In genomic region chr11:60493454-60493853, GRCh38 we compare ENCODE assay signal across 34 cellular contexts. TPM values are rescaled to one million over a fixed set of nuclear protein-coding genes. Genes with fewer than 3 reads are reported as not detected.
"Had no signal": no experiment of that assay in that cellular context is flagged by ENCODE, and none has a peak within 500 bp of the region (broad histone marks: within the 10 kb centered on the region; RNA-seq: fewer than 3 reads in every experiment).

No MANE protein-coding gene starts in this region.

- H3K4me3 ChIP-seq: ascending aorta, cardiac muscle cell had no signal

- H3K4me1 ChIP-seq: ascending aorta had no signal

- FAIRE-seq: bronchial epithelial cell, TTC549 had no signal

- H3K27ac ChIP-seq: ascending aorta, cardiac muscle cell, VCaP had no signal

- DNase-seq: activated B cell treated with CpG ODN at 0.5 μM for 24 hours; activated CD4-positive, alpha-beta memory T cell treated with anti-CD3 and anti-CD28 coated beads, Interleukin-2, amount 10 ng/mL, durations not matched to agents 7 days and 5 days; activated CD4-positive, alpha-beta T cell treated with anti-CD3 and anti-CD28 coated beads for 4 hours; activated CD4-positive, alpha-beta T cell treated with anti-CD3 and anti-CD28 coated beads, Interleukin-2, amount 10 ng/mL, durations not matched to agents 24 days and 14 days; activated CD4-positive, alpha-beta T cell treated with anti-CD3 and anti-CD28 coated beads, Interleukin-2, amount 50 U/mL, for 1 hour; activated CD4-positive, alpha-beta T cell treated with anti-CD3 and anti-CD28 coated beads, Interleukin-2, amount 50 U/mL, for 4 hours; activated CD4-positive, CD25-positive, alpha-beta regulatory T cell treated with anti-CD3 and anti-CD28 coated beads, Interleukin-2, amount 50 U/mL, for 72 hours; activated CD8-positive, alpha-beta memory T cell treated with anti-CD3 and anti-CD28 coated beads for 24 hours; activated CD8-positive, alpha-beta memory T cell treated with anti-CD3 and anti-CD28 coated beads, Interleukin-2, amount 10 ng/mL, durations not matched to agents 7 days and 5 days; activated CD8-positive, alpha-beta memory T cell treated with anti-CD3 and anti-CD28 coated beads, Interleukin-2, amount 50 U/mL, for 48 hours; activated CD8-positive, alpha-beta T cell treated with anti-CD3 and anti-CD28 coated beads, Interleukin-2, amount 10 ng/mL, durations not matched to agents 7 days and 5 days; activated effector memory CD4-positive, alpha-beta T cell treated with Interleukin-2 at 50 U/mL for 16 hours; activated gamma-delta T cell; activated naive CD4-positive, alpha-beta T cell treated with anti-CD3 and anti-CD28 coated beads, Interleukin-2, amount 10 ng/mL, durations not matched to agents 7 days and 5 days; activated naive CD4-positive, alpha-beta T cell treated with Interleukin-2 at 50 U/mL for 16 hours; activated naive CD8-positive, alpha-beta T cell treated with anti-CD3 and anti-CD28 coated beads, Interleukin-2, amount 10 ng/mL, durations not matched to agents 7 days and 5 days; activated naive CD8-positive, alpha-beta T cell treated with anti-CD3 and anti-CD28 coated beads, Interleukin-2, amount 50 U/mL, for 24 hours; activated T-cell treated with anti-CD3 and anti-CD28 coated beads, Interleukin-2, amount 50 U/mL, for 24 hours; activated T-cell treated with anti-CD3 and anti-CD28 coated beads, Interleukin-2, amount 50 U/mL, for 48 hours; amygdala; anterior cingulate cortex; caudate nucleus; cerebellar nuclear complex; T-helper 1 cell; T-helper 2 cell; T-helper 9 cell had no signal

- ATAC-seq: activated CD8-positive, alpha-beta memory T cell treated with anti-CD3 and anti-CD28 coated beads, Interleukin-2, amount 10 ng/mL, durations not matched to agents 7 days and 5 days; activated CD8-positive, alpha-beta T cell treated with anti-CD3 and anti-CD28 coated beads, Interleukin-2, amount 10 ng/mL, durations not matched to agents 7 days and 5 days; activated naive CD8-positive, alpha-beta T cell treated with anti-CD3 and anti-CD28 coated beads, Interleukin-2, amount 50 U/mL, for 24 hours had no signal

- H3K9me3 ChIP-seq: ascending aorta had no signal

- H3K27me3 ChIP-seq: ascending aorta, cardiac muscle cell had no signal

- H3K36me3 ChIP-seq: ascending aorta, cardiac muscle cell had no signal

RNA-seq across cellular contexts. Expression of gene MS4A12, which starts 0.9 kb away (rescaled TPM):
- total RNA-seq: activated B cell treated with CpG ODN at 0.5 μM for 24 hours; activated CD4-positive, alpha-beta memory T cell treated with anti-CD3 and anti-CD28 coated beads, Interleukin-2, amount 10 ng/mL, durations not matched to agents 7 days and 5 days; activated CD4-positive, alpha-beta T cell treated with anti-CD3 and anti-CD28 coated beads, Interleukin-2, amount 10 ng/mL, durations not matched to agents 24 days and 14 days; activated CD8-positive, alpha-beta memory T cell treated with anti-CD3 and anti-CD28 coated beads, Interleukin-2, amount 10 ng/mL, durations not matched to agents 7 days and 5 days; activated CD8-positive, alpha-beta T cell treated with anti-CD3 and anti-CD28 coated beads, Interleukin-2, amount 10 ng/mL, durations not matched to agents 7 days and 5 days; activated naive CD8-positive, alpha-beta T cell treated with anti-CD3 and anti-CD28 coated beads, Interleukin-2, amount 10 ng/mL, durations not matched to agents 7 days and 5 days; activated T-helper 2 cell treated with anti-CD3 and anti-CD28 coated beads, Interferon-gamma antibody, Interleukin-2, Interleukin-4, amounts not matched to agents 10 μg/mL and 5 μg/mL and 100 μg/mL, durations not matched to agents 14 hours and 24 hours and 36 hours; ascending aorta; bronchial epithelial cell; cardiac muscle cell; chondrocyte had no signal
- polyA plus RNA-seq: cardiac muscle cell had no signal

RNA-seq across cellular contexts. Expression of gene MS4A13, which starts 21.7 kb away (rescaled TPM):
- total RNA-seq: activated B cell treated with CpG ODN at 0.5 μM for 24 hours; activated CD4-positive, alpha-beta memory T cell treated with anti-CD3 and anti-CD28 coated beads, Interleukin-2, amount 10 ng/mL, durations not matched to agents 7 days and 5 days; activated CD4-positive, alpha-beta T cell treated with anti-CD3 and anti-CD28 coated beads, Interleukin-2, amount 10 ng/mL, durations not matched to agents 24 days and 14 days; activated CD8-positive, alpha-beta memory T cell treated with anti-CD3 and anti-CD28 coated beads, Interleukin-2, amount 10 ng/mL, durations not matched to agents 7 days and 5 days; activated CD8-positive, alpha-beta T cell treated with anti-CD3 and anti-CD28 coated beads, Interleukin-2, amount 10 ng/mL, durations not matched to agents 7 days and 5 days; activated naive CD8-positive, alpha-beta T cell treated with anti-CD3 and anti-CD28 coated beads, Interleukin-2, amount 10 ng/mL, durations not matched to agents 7 days and 5 days; activated T-helper 2 cell treated with anti-CD3 and anti-CD28 coated beads, Interferon-gamma antibody, Interleukin-2, Interleukin-4, amounts not matched to agents 10 μg/mL and 5 μg/mL and 100 μg/mL, durations not matched to agents 14 hours and 24 hours and 36 hours; ascending aorta; bronchial epithelial cell; cardiac muscle cell; chondrocyte had no signal
- polyA plus RNA-seq: adipose tissue, cardiac muscle cell had no signal

RNA-seq across cellular contexts. Expression of gene MS4A1, which starts 37.8 kb away (rescaled TPM):
- total RNA-seq: activated CD4-positive, alpha-beta memory T cell treated with anti-CD3 and anti-CD28 coated beads, Interleukin-2, amount 10 ng/mL, durations not matched to agents 7 days and 5 days; activated CD4-positive, alpha-beta T cell treated with anti-CD3 and anti-CD28 coated beads, Interleukin-2, amount 10 ng/mL, durations not matched to agents 24 days and 14 days; activated CD8-positive, alpha-beta memory T cell treated with anti-CD3 and anti-CD28 coated beads, Interleukin-2, amount 10 ng/mL, durations not matched to agents 7 days and 5 days; ascending aorta; bronchial epithelial cell; cardiac muscle cell; chondrocyte had no signal
- polyA plus RNA-seq: cardiac muscle cell had no signal
